8 cellular contexts compared by ENCODE assay signal in the genomic region with DNA sequence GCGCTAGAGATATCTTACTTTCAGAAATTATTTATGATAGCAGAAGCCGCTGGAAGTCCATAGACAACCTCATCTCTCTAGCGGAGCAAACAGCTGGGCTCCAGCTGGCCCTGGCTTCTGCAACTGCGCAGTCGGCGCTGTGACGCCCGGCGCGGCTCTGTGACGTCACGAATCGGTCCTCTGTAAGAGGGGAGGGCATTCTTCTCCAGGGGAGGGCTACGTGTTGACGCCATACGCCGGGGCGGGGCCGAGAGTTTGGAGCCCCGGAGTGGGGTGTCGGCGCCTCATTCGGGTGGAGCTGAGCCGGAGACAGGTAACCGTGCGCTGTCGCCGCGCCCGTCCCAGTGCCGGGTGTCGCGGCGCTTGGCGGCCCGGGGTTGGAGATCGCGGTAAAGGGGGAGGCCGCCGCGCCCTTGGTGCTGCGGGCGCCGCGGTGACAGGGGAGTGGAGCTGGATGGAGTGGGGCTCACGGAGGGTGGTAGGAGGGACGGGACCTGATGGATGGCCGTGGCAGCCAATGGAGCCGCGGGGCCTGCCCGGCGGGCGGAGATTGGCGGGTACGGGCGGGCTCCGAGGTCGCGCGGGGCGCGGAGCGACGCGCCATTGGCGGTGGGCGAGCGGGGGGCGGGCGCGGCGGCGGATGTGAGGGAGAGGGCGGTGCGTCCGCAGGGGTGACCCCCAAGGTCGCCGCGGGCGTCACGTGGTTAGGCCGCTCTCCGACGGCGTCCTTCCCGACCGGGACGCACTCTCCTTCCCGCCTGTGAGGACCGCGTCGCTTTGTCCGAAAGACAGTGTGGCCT. TPM values are rescaled to one million over a fixed set of nuclear protein-coding genes. Genes with fewer than 3 reads are reported as not detected.
DNase-seq lines count a peak whose midpoint lies in the region; TF ChIP-seq lines count a peak whose summit lies in the region.

A gene (plus strand): TSS at position 287 of the 800 bp plus-strand sequence. CDS start 17,717 bp downstream, outside the sequence.

- H2BK120ac ChIP-seq in neuronal stem cell (ENCODE audit: low read depth, low read length), result no peak within 1 kb of the TSS

- H3K79me1 ChIP-seq in neuronal stem cell (ENCODE audit: low read depth, low read length), result peaks cover 1% of the 10 kb centered on the region

- H2BK5ac ChIP-seq in neuronal stem cell (ENCODE audit: low read length), result no peak within 1 kb of the TSS

- H2AFZ ChIP-seq in neuronal stem cell (ENCODE audit: low read length), result peak within 1 kb of the TSS; percentile 96

- in situ Hi-C loops in SK-MEL-5 (cut with HindIII; ENCODE audit: low pct_unique_long_range_greater_than_20kb, low sequenced_read_pairs), result no loop called here

- H3K27me3 ChIP-seq in neuronal stem cell (ENCODE audit: control insufficient read depth in 3 of 3, insufficient read depth in 3 of 3, low read depth in 1 of 3, low read length in 3 of 3), result no peaks in the 10 kb centered on the region

- POLR2A ChIA-PET in HEK293T (lab: Yijun Ruan, JAX), result interaction anchor here (0.6 to 3.2 kb wide), 22 partner anchors 10 to 366 kb away, joined by 3 to 23 read pairs (median 4); a partner anchor contains a TSS

- H2BK12ac ChIP-seq in neuronal stem cell (ENCODE audit: low read length), result no peak within 1 kb of the TSS

- WGBS in neuronal stem cell (ENCODE audit: extremely low coverage in 2 of 2, insufficient read length in 2 of 2, insufficient replicate concordance in 1 of 2), 2 donors, result no CpG with 5 or more reads among the region's 93 CpGs

- no peak within 1 kb of the TSS for H2BK15ac ChIP-seq in neuronal stem cell (ENCODE audit: low read length)

- H3K14ac ChIP-seq in neuronal stem cell (ENCODE audit: low read length), result peak within 1 kb of the TSS; percentile 95

- H3K4me1 ChIP-seq in neuronal stem cell (ENCODE audit: control insufficient read depth in 2 of 2, insufficient read depth in 1 of 2, low read depth in 1 of 2, low read length in 2 of 2), result peaks cover 4 to 6% of the 10 kb centered on the region in 2 donors

- no peak for TF ChIP-seq CTCF in subcutaneous adipose tissue (IDR thresholded peaks at IDR 0.05; ENCODE audit: low read depth)

- peak within 1 kb of the TSS; percentile 12 for H2AK5ac ChIP-seq in neuronal stem cell (ENCODE audit: low read depth, low read length)

- H3K9ac ChIP-seq in neuronal stem cell (ENCODE audit: low read depth, low read length, poor library complexity), result peak within 1 kb of the TSS; percentile 95

- H4K8ac ChIP-seq in neuronal stem cell (ENCODE audit: low read depth, low read length), result peak within 1 kb of the TSS; percentile 93

- H4K91ac ChIP-seq in neuronal stem cell (ENCODE audit: low read depth, low read length, poor library complexity), result no peak within 1 kb of the TSS

- H3K4me3 ChIP-seq in neuronal stem cell (ENCODE audit: low read length in 2 of 2), result peak within 1 kb of the TSS; percentile 62 to 99

- H3K18ac ChIP-seq in neuronal stem cell (ENCODE audit: low read length), result peak within 1 kb of the TSS; percentile 99

- H3K4me2 ChIP-seq in neuronal stem cell (ENCODE audit: insufficient read depth, low read length, poor library complexity, severe bottlenecking), result peak within 1 kb of the TSS; percentile 81

- peaks cover 0 to 3% of the 10 kb centered on the region in 2 donors for H3K9me3 ChIP-seq in neuronal stem cell (replicated peaks in 1 of 2; ENCODE audit: control insufficient read depth in 2 of 2, insufficient read depth in 1 of 2, low read depth in 1 of 2, low read length in 2 of 2)

- H3K4ac ChIP-seq in neuronal stem cell (ENCODE audit: low read length), result peak within 1 kb of the TSS; percentile 97

- DNase-seq in GF-D8 (lab: John Stamatoyannopoulos, UW) (peak; percentile 95), HEK293T (ENCODE audit: extremely low spot score) (peak; percentile 98), MV-4-11 (lab: John Stamatoyannopoulos, UW) (peak; percentile 97), SK-MEL-5 (ENCODE audit: low read depth, low spot score) (peak; percentile 99), foreskin melanocyte (peak; percentile 95), neuronal stem cell (ENCODE audit: low spot score) (peak; percentile 98)
- peak; percentile 99 for DNase-seq in activated naive CD4-positive, alpha-beta T cell treated with Interleukin-2 at 50 U/mL for 16 hours

- H3K36me3 ChIP-seq in neuronal stem cell (replicated peaks in 1 of 2; ENCODE audit: control insufficient read depth in 2 of 2, insufficient read depth in 2 of 2, low read length in 2 of 2), result peaks cover 0 to 7% of the 10 kb centered on the region in 2 donors

- CTCF ChIA-PET in HEK293T (lab: Yijun Ruan, JAX), result interaction anchor here (1.9 kb wide), 1 partner anchor 18 kb away, joined by 7 read pairs; no protein-coding TSS in a partner anchor

- peak within 1 kb of the TSS; percentile 92 for H3K23ac ChIP-seq in neuronal stem cell (ENCODE audit: low read depth, low read length, poor library complexity)

- H3K27ac ChIP-seq in neuronal stem cell (replicated peaks; ENCODE audit: low read length), result peak within 1 kb of the TSS; percentile 92

TF ChIP-seq in HEK293T, 16 proteins besides CTCF, POLR2A, EP300 and RAD21:
- TF ChIP-seq ZNF384 (IDR thresholded peaks at IDR 0.05) (no peak), ELF4 (IDR thresholded peaks at IDR 0.05) (no peak), TARDBP (IDR thresholded peaks at IDR 0.05) (peak; percentile 71; the same call in 1 of the 2 replicates), FOXK2 (IDR thresholded peaks at IDR 0.05) (no peak; the same call in 1 of the 2 replicates), HDGF (IDR thresholded peaks at IDR 0.05; ENCODE audit: borderline replicate concordance) (no peak), CTBP1 (IDR thresholded peaks at IDR 0.05; ENCODE audit: borderline replicate concordance) (0 out of 2 replicates have a peak, but pooled peaks have one; percentile 44), FOXM1 (IDR thresholded peaks at IDR 0.05; ENCODE audit: borderline replicate concordance) (peak; percentile 78; the same call in 1 of the 2 replicates), SUZ12 (IDR thresholded peaks at IDR 0.05) (no peak)
- TF ChIP-seq, protein P1, sequence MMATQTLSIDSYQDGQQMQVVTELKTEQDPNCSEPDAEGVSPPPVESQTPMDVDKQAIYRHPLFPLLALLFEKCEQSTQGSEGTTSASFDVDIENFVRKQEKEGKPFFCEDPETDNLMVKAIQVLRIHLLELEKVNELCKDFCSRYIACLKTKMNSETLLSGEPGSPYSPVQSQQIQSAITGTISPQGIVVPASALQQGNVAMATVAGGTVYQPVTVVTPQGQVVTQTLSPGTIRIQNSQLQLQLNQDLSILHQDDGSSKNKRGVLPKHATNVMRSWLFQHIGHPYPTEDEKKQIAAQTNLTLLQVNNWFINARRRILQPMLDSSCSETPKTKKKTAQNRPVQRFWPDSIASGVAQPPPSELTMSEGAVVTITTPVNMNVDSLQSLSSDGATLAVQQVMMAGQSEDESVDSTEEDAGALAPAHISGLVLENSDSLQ (IDR thresholded peaks at IDR 0.05), result peak; percentile 99
TF ChIP-seq in HEK293T: peak in this region for 4.

RNA-seq across cellular contexts. Expression of the gene that starts here (rescaled TPM):
- 28.5 and 35.3 TPM in 2 replicates for total RNA-seq in SK-MEL-5 (2014; rRNA removed; shearing (Covaris generic))
- polyA plus RNA-seq in SK-MEL-5 (2015; cell fraction: cytosol; rRNA removed), result 64.1 and 71.5 TPM in 2 replicates
- polyA plus RNA-seq in SK-MEL-5 (2015; cell fraction: nucleus; rRNA removed), result 29.8 and 36.0 TPM in 2 replicates
- polyA plus RNA-seq in neuronal stem cell (2013, experiment 1 of 2), result 31.6 TPM
- polyA plus RNA-seq in neuronal stem cell (2013, experiment 2 of 2), result 31.1 TPM
- 10 to 100 TPM; 62.3 to 93.6 (median 68.5) TPM for total RNA-seq in subcutaneous adipose tissue

Comparison
In these comparisons a context has a peak if more than half of its experiments do, and no peak if none do; other contexts are left out.
1. Peak in every context shown above with its lines: DNase-seq, H3K4me3 ChIP-seq and H3K27ac ChIP-seq.